8 cellular contexts compared by ENCODE assay signal in the genomic region with DNA sequence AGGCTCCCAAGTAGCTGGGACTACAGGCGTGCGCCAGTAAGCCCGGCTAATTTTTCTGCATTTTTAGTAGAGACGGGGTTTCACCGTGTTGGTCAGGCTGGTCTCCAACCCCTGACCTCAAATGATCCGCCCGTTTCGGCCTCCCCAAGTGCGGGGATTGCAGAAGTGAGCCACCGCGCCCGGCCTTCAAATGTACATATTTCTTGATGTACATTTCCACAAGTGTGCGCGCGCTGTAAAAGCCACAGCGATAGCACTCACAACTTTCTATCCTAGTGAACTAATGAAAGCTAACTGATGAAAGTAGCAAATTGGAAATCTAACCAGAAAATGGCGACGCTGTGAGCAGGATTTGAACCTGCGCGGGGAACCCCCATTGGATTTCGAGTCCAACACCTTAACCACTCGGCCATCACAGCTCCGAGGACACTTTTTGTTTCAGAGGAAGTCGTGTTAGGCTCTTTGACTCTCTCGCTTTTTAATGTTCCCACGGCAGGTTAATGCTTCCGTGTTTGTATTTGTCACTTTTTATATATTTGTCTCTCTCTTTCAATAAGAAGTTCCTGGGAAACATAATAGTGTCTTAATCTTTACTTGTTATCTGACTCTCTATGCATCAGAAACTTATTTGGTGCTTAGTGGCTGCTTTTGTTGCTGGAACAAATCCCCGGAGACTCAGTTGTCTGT.
A peak's percentile ranks its signal among the peaks of the same experiment; 100 is the strongest.
DNase-seq lines count a peak whose midpoint lies in the region; ATAC-seq and TF ChIP-seq lines count a peak whose summit lies in the region.

No MANE protein-coding gene starts in this region.

- no peak for TF ChIP-seq CTCF in cardiac muscle cell (IDR thresholded peaks at IDR 0.05; ENCODE audit: low read depth, low read length)
- no peak for TF ChIP-seq CTCF in heart left ventricle (IDR thresholded peaks at IDR 0.05)
- no peak for TF ChIP-seq CTCF in HFFc6 (IDR thresholded peaks at IDR 0.05)
- no peak for TF ChIP-seq CTCF in activated CD8-positive, alpha-beta T cell treated with anti-CD3 and anti-CD28 coated beads for 36 hours (IDR thresholded peaks at IDR 0.05)

- no peak for TF ChIP-seq POLR2A in heart left ventricle (IDR thresholded peaks at IDR 0.05)

- H3K9ac ChIP-seq in iPS-20b (ENCODE audit: low read depth, low read length), result no peak overlapping the region

- H3K9me3 Mint-ChIP-seq in HFFc6, result no peaks in the 10 kb centered on the region
- peaks cover 3% of the 10 kb centered on the region for H3K9me3 Mint-ChIP-seq in activated CD8-positive, alpha-beta T cell treated with anti-CD3 and anti-CD28 coated beads for 36 hours

- ATAC-seq in heart left ventricle, result no peak
- ATAC-seq in activated CD8-positive, alpha-beta T cell treated with anti-CD3 and anti-CD28 coated beads for 36 hours, result peak; percentile 63

- intact Hi-C loops in heart left ventricle (cut with DNase I), result no loop called here
- intact Hi-C loops in activated CD8-positive, alpha-beta T cell treated with anti-CD3 and anti-CD28 coated beads for 36 hours (cut with micrococcal nuclease), result loop anchor here (10.0 kb wide), 2 partner anchors 117 to 377 kb away; no protein-coding TSS in a partner anchor

- DNase-seq in cardiac muscle cell (ENCODE audit: low read depth in 1 of 2, low spot score in 1 of 2) (peak; percentile 61 to 62), heart left ventricle (no peak), HFFc6 (peak; percentile 83), NCI-H146 (lab: John Stamatoyannopoulos, UW) (peak; percentile 90), substantia nigra (lab: John Stamatoyannopoulos, UW) (no peak)
- DNase-seq in activated CD8-positive, alpha-beta T cell treated with anti-CD3 and anti-CD28 coated beads for 36 hours, result peak; percentile 78
- DNase-seq in activated CD4-positive, CD25-positive, alpha-beta regulatory T cell (lab: John Stamatoyannopoulos, UW), result no peak

- H3K9me3 ChIP-seq in cardiac muscle cell (ENCODE audit: low read depth) (no peaks in the 10 kb centered on the region), heart left ventricle (no peaks in the 10 kb centered on the region), iPS-20b (ENCODE audit: insufficient read depth, low read depth, low read length) (no peaks in the 10 kb centered on the region)

- peak overlapping the region; percentile 68 for H3K4me3 ChIP-seq in cardiac muscle cell
- peak overlapping the region in 1 of 12 donors; percentile 3 for H3K4me3 ChIP-seq in heart left ventricle
- H3K4me3 ChIP-seq in iPS-20b (ENCODE audit: low read length), result peak overlapping the region; percentile 79

- H3K27me3 ChIP-seq in cardiac muscle cell, result peaks cover 74% of the 10 kb centered on the region
- H3K27me3 ChIP-seq in heart left ventricle, result peaks cover 20 to 100% (median 86%) of the 10 kb centered on the region in 9 donors
- peaks cover 71% of the 10 kb centered on the region for H3K27me3 ChIP-seq in iPS-20b (ENCODE audit: insufficient read depth, low read length)

- peaks cover 3% of the 10 kb centered on the region for H3K27me3 Mint-ChIP-seq in HFFc6 (ENCODE audit: insufficient read depth)
- peaks cover 63% of the 10 kb centered on the region for H3K27me3 Mint-ChIP-seq in activated CD8-positive, alpha-beta T cell treated with anti-CD3 and anti-CD28 coated beads for 36 hours

- WGBS in heart left ventricle, 4 donors, result 2 to 4% (median 3%) methylated on average over 28 of the region's 28 CpGs

- POLR2A ChIA-PET in activated CD8-positive, alpha-beta T cell treated with anti-CD3 and anti-CD28 coated beads for 36 hours (lab: Charles Lee), result interaction anchor here (1.0 kb wide), 1 partner anchor 8 kb away, joined by 3 read pairs; no protein-coding TSS in a partner anchor

- H3K27ac ChIP-seq in cardiac muscle cell (peak overlapping the region; percentile 60), heart left ventricle (no peak overlapping the region), iPS-20b (ENCODE audit: low read length) (no peak overlapping the region), substantia nigra (ENCODE audit: low read depth, low read length, poor library complexity, severe bottlenecking) (no peak overlapping the region)

- H3K27ac Mint-ChIP-seq in HFFc6, result peak overlapping the region; percentile 32; the same call in 1 of the 2 replicates
- no peak overlapping the region for H3K27ac Mint-ChIP-seq in activated CD8-positive, alpha-beta T cell treated with anti-CD3 and anti-CD28 coated beads for 36 hours

- H3K36me3 ChIP-seq in cardiac muscle cell (no peaks in the 10 kb centered on the region), heart left ventricle (no peaks in the 10 kb centered on the region), iPS-20b (ENCODE audit: insufficient read depth, low read depth, low read length) (no peaks in the 10 kb centered on the region)

- peaks cover 52% of the 10 kb centered on the region for H3K4me1 Mint-ChIP-seq in HFFc6 (ENCODE audit: low read depth)
- peaks cover 30% of the 10 kb centered on the region for H3K4me1 Mint-ChIP-seq in activated CD8-positive, alpha-beta T cell treated with anti-CD3 and anti-CD28 coated beads for 36 hours (ENCODE audit: low read depth)

- H3K4me3 Mint-ChIP-seq in HFFc6, result peak overlapping the region; percentile 52
- H3K4me3 Mint-ChIP-seq in activated CD8-positive, alpha-beta T cell treated with anti-CD3 and anti-CD28 coated beads for 36 hours, result peak overlapping the region; percentile 18

- H3K36me3 Mint-ChIP-seq in HFFc6 (ENCODE audit: low read depth), result no peaks in the 10 kb centered on the region
- H3K36me3 Mint-ChIP-seq in activated CD8-positive, alpha-beta T cell treated with anti-CD3 and anti-CD28 coated beads for 36 hours (ENCODE audit: low read depth), result no peaks in the 10 kb centered on the region

- H3K4me1 ChIP-seq in cardiac muscle cell (ENCODE audit: low read depth), result peaks cover 9% of the 10 kb centered on the region
- peaks cover 0 to 33% (median 0%) of the 10 kb centered on the region in 12 donors for H3K4me1 ChIP-seq in heart left ventricle
- H3K4me1 ChIP-seq in iPS-20b (ENCODE audit: insufficient read depth, low read length), result no peaks in the 10 kb centered on the region; the same call in 1 of the 2 replicates

- CTCF ChIA-PET in activated CD8-positive, alpha-beta T cell treated with anti-CD3 and anti-CD28 coated beads for 36 hours (lab: Charles Lee), result interaction anchor here (1.3 to 1.9 kb wide), 2 partner anchors 12 to 376 kb away, joined by 3 to 4 read pairs; no protein-coding TSS in a partner anchor

Comparison
In these comparisons a context has a peak if more than half of its experiments do, and no peak if none do; other contexts are left out.
1. DNase-seq: peak in cardiac muscle cell (2 of 2), HFFc6 (single experiment), NCI-H146 (single experiment) and activated CD8-positive, alpha-beta T cell treated with anti-CD3 and anti-CD28 coated beads for 36 hours (single experiment); none in heart left ventricle (0 of 5), activated CD4-positive, CD25-positive, alpha-beta regulatory T cell (0 of 4) and substantia nigra (0 of 49).